Comparison of ENCODE assay signal across 8 cellular contexts in the genomic region with DNA sequence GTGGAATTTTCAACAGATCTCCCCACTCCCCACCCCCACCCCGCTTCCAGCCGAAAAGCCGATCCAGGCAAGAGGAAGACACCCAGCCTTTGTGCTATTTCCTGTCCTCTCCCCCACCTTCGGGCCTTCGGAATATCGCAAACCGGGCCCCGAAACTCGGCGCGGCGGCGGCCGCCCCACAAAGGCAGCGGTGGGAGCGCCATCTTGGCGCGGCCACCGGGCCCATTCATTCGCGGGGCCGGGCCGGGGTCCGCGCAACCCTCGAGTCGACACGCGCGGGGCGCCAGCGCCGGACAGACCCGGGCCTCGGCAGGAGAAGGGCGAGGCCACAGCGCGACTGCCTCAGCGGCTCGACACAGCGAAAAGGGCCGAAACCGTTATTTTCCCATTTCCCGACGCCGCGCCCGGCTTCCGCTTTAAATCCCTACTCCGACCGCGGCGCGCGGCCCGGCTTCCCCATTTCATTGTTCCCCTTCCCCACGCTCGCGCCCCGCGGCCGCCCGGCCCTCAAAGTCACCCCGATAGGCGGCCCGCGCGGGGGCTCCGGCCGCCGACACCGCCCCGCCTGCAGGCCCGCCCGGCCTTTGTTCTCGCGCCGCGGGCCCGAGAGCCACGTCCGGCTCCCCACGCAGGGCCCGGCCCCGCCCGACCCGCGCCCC. TPM values are rescaled to one million over a fixed set of nuclear protein-coding genes. Genes with fewer than 3 reads are reported as not detected.
DNase-seq lines count a peak whose midpoint lies in the region; ATAC-seq and TF ChIP-seq lines count a peak whose summit lies in the region.

No MANE protein-coding gene starts in this region.

- H3K27me3 ChIP-seq in HAP-1 (ENCODE audit: low read depth), result 0 out of 2 replicates have a peak, but pooled peaks cover 2% of the 10 kb centered on the region
- no peaks in the 10 kb centered on the region for H3K27me3 ChIP-seq in esophagus (ENCODE audit: control insufficient read depth in 1 of 2, insufficient read depth in 2 of 2, low read length in 2 of 2)
- H3K27me3 ChIP-seq in tibial nerve, result peaks cover 0 to 4% of the 10 kb centered on the region in 2 donors

- no peak for TF ChIP-seq CTCF in GM12864 (IDR thresholded peaks at IDR 0.05; ENCODE audit: low read depth, low read length, missing control alignments)
- TF ChIP-seq CTCF in tibial nerve (IDR thresholded peaks at IDR 0.05), result no peak

- no peaks in the 10 kb centered on the region for H3K9me3 Mint-ChIP-seq in naive B cell

- WGBS in esophagus, 2 donors, result 0 to 1% methylated on average over 60 to 88 of the region's 88 CpGs
- WGBS in tibial nerve, 2 donors, result 1% methylated on average over 71 to 85 of the region's 88 CpGs

- no peak for TF ChIP-seq POLR2A in tibial nerve (IDR thresholded peaks at IDR 0.05)

- in situ Hi-C loops in HAP-1 (cut with MboI; ENCODE audit: low sequenced_read_pairs), result no loop called here

- peak overlapping the region; percentile 80 to 95 (median 86) for H3K4me3 Mint-ChIP-seq in naive B cell

- H3K36me3 ChIP-seq in HAP-1 (replicated peaks), result peaks cover 4% of the 10 kb centered on the region
- no peaks in the 10 kb centered on the region for H3K36me3 ChIP-seq in esophagus (ENCODE audit: control insufficient read depth in 2 of 2, insufficient read depth in 2 of 2, low read length in 1 of 2)
- H3K36me3 ChIP-seq in tibial nerve, result no peaks in the 10 kb centered on the region

- no peak for DNase-seq in GM12864 (ENCODE audit: low read depth)
- DNase-seq in HAP-1 (ENCODE audit: low spot score in 2 of 2), result peak; percentile 28 to 56
- DNase-seq in NAMALWA (ENCODE audit: low spot score), result peak; percentile 69
- peak; percentile 40 for DNase-seq in activated CD8-positive, alpha-beta memory T cell treated with anti-CD3 and anti-CD28 coated beads, Interleukin-2, amount 50 U/mL, for 4 hours
- peak; percentile 72 for DNase-seq in naive B cell
- peak in 1 of 2 donors; percentile 38 for DNase-seq in tibial nerve (ENCODE audit: low spot score in 2 of 2)
- DNase-seq in 8988T, result no peak

- H3K27me3 Mint-ChIP-seq in naive B cell, result no peaks in the 10 kb centered on the region

- H3K36me3 Mint-ChIP-seq in naive B cell, result no peaks in the 10 kb centered on the region

- ATAC-seq in naive B cell (ENCODE audit: low read depth in 2 of 2), result peak; percentile 32 to 42

- no peaks in the 10 kb centered on the region for H3K9me3 ChIP-seq in HAP-1
- no peaks in the 10 kb centered on the region for H3K9me3 ChIP-seq in esophagus (ENCODE audit: control insufficient read depth in 2 of 2, insufficient read depth in 1 of 2, low read depth in 1 of 2, low read length in 1 of 2)
- H3K9me3 ChIP-seq in tibial nerve, result no peaks in the 10 kb centered on the region

- H3K27ac ChIP-seq in esophagus (ENCODE audit: low read depth in 2 of 2, low read length in 1 of 2), result peak overlapping the region; percentile 85 to 98
- peak overlapping the region; percentile 89 to 98 (median 91) for H3K27ac ChIP-seq in tibial nerve

- H3K4me1 ChIP-seq in HAP-1 (peaks cover 19% of the 10 kb centered on the region), esophagus (ENCODE audit: control insufficient read depth in 2 of 2, insufficient read depth in 2 of 2, low read length in 1 of 2) (peaks cover 9 to 31% of the 10 kb centered on the region in 2 donors), tibial nerve (peaks cover 0 to 72% (median 51%) of the 10 kb centered on the region in 4 donors)

- peak in 1 of 2 donors; percentile 28 for TF ChIP-seq EP300 in tibial nerve (IDR thresholded peaks at IDR 0.05)

- H3K27ac Mint-ChIP-seq in naive B cell, result peak overlapping the region; percentile 81 to 95 (median 91)

- peaks cover 46 to 61% (median 57%) of the 10 kb centered on the region in 3 donors for H3K4me1 Mint-ChIP-seq in naive B cell

- H3K4me3 ChIP-seq in GM12864 (ENCODE audit: low read depth, low read length), result peak overlapping the region; percentile 72
- H3K4me3 ChIP-seq in HAP-1, result peak overlapping the region; percentile 84
- H3K4me3 ChIP-seq in esophagus (ENCODE audit: low read depth in 1 of 2, low read length in 2 of 2), result peak overlapping the region; percentile 74
- H3K4me3 ChIP-seq in tibial nerve, result peak overlapping the region; percentile 39 to 87 (median 76)

RNA-seq across cellular contexts. Expression of a gene that starts 0.9 kb away (rescaled TPM):
- polyA plus RNA-seq in esophagus (10 to 100 TPM; 43.3 to 66.1 TPM), naive B cell (ENCODE audit: low read depth in 6 of 6) (100 to 1,000 TPM in 3 of 6 donors, 10 to 100 TPM in 3; 57.9 to 131 (median 92.3) TPM)
- 100 to 1,000 TPM; 150 to 191 (median 159) TPM for total RNA-seq in tibial nerve

RNA-seq across cellular contexts. Expression of a gene that starts 25.1 kb away (rescaled TPM):
- polyA plus RNA-seq in esophagus, result under 1 TPM; 0.22 to 0.83 TPM
- polyA plus RNA-seq in naive B cell (ENCODE audit: low read depth in 6 of 6), result not detected
- total RNA-seq in tibial nerve, result under 1 TPM in 2 of 4 donors, not detected in 2; 0.42 to 0.78 TPM

RNA-seq across cellular contexts. Expression of a gene that starts 29.1 kb away (rescaled TPM):
- 1 to 10 TPM; 2.1 TPM for polyA plus RNA-seq in esophagus
- polyA plus RNA-seq in naive B cell (ENCODE audit: low read depth in 6 of 6), result under 1 TPM in 2 of 6 donors, not detected in 4; 0.28 to 0.31 TPM
- 1 to 10 TPM in 1 of 4 donors, not detected in 3; 1.0 TPM for total RNA-seq in tibial nerve

Comparison
In these comparisons a context has a peak if more than half of its experiments do, and no peak if none do; other contexts are left out.
1. DNase-seq: peak in HAP-1 (2 of 2), NAMALWA (single experiment), activated CD8-positive, alpha-beta memory T cell treated with anti-CD3 and anti-CD28 coated beads, Interleukin-2, amount 50 U/mL, for 4 hours (single experiment) and naive B cell (single experiment); none in GM12864 (single experiment) and 8988T (single experiment).
2. Peak in every context shown above with its lines, with median percentiles within 50 percentile points of each other: H3K4me3 ChIP-seq.